ENCODE assay signal across 26 cellular contexts in genomic region chr4:52936729-52937128, GRCh38.
"Had no signal": no experiment of that assay in that cellular context is flagged by ENCODE, and none has a peak within 500 bp of the region (broad histone marks: within the 10 kb centered on the region; RNA-seq: fewer than 3 reads in every experiment).

No MANE protein-coding gene starts in this region.

- DNase-seq: dermis blood vessel endothelial cell; dorsolateral prefrontal cortex; effector CD4-positive, alpha-beta T cell; effector memory CD4-positive, alpha-beta T cell; esophagus squamous epithelium; foreskin fibroblast; foreskin melanocyte; gastrocnemius medialis; glutamatergic neuron; head of caudate nucleus; heart right ventricle; hippocampal formation; left cardiac atrium; left lung; left ventricle myocardium superior; lower lobe of right lung; mucosa of descending colon; naive B cell had no signal

- H3K27ac ChIP-seq: coronary artery, dorsolateral prefrontal cortex, esophagus squamous epithelium, gastrocnemius medialis, heart right ventricle, left lung, lower lobe of right lung had no signal

- H3K4me3 Mint-ChIP-seq: memory B cell, mesothelial cell of epicardium, naive B cell had no signal

- ATAC-seq: esophagus mucosa, gastrocnemius medialis, heart right ventricle, left cardiac atrium, left lung, left ventricle myocardium superior, lower lobe of right lung, mucosa of descending colon had no signal

- H3K4me1 ChIP-seq: esophagus squamous epithelium, left lung, lower lobe of right lung had no signal

- H3K9me3 ChIP-seq: esophagus squamous epithelium, gastrocnemius medialis, heart right ventricle, left lung, lower lobe of right lung, mucosa of descending colon had no signal

- H3K36me3 ChIP-seq: esophagus squamous epithelium, gastrocnemius medialis, heart right ventricle, left lung, lower lobe of right lung had no signal

- FAIRE-seq: colon, endothelial cell of umbilical vein, islet of Langerhans, keratinocyte had no signal

- H3K4me3 ChIP-seq: coronary artery, dorsolateral prefrontal cortex, esophagus squamous epithelium, gastrocnemius medialis, heart right ventricle, left lung, lower lobe of right lung, mucosa of descending colon had no signal

- H3K36me3 Mint-ChIP-seq: mesothelial cell of epicardium had no signal

- H3K4me1 Mint-ChIP-seq: memory B cell, naive B cell had no signal

- H3K27me3 ChIP-seq: dorsolateral prefrontal cortex, esophagus squamous epithelium, gastrocnemius medialis, heart right ventricle, left lung had no signal

- H3K27ac Mint-ChIP-seq: memory B cell, mesothelial cell of epicardium had no signal

- H3K9me3 Mint-ChIP-seq: mesothelial cell of epicardium, naive B cell had no signal

- H3K27me3 Mint-ChIP-seq: memory B cell, naive B cell had no signal
